Comparison of ENCODE assay signal across 17 cellular contexts in the genomic region with DNA sequence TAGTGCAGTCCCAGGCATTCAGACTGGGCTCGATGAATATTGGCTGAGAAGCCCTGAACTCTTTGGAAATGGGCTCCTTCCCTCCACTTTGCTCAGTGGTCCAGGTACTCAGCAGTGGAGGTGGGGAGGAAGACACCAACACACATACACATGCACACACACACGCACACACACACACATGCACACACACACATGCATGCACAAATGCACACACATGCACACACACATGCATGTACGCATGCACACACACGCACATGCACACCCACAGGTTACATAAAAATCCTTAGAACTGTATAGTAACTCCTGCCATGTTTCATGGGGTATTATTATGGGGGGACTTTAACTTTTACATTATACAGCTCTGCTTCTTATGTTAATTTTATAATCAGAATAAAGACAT. TPM values are rescaled to one million over a fixed set of nuclear protein-coding genes. Genes with fewer than 3 reads are reported as not detected.
DNase-seq lines count a peak whose midpoint lies in the region; ATAC-seq and TF ChIP-seq lines count a peak whose summit lies in the region.
"Had no signal": no experiment of that assay in that cellular context is flagged by ENCODE, and none has a peak within 500 bp of the region (broad histone marks: within the 10 kb centered on the region; RNA-seq: fewer than 3 reads in every experiment).

No MANE protein-coding gene starts in this region.

- ATAC-seq in HG03378 (IDR thresholded peaks at IDR 0.05; ENCODE audit: unreplicated experiment) = no peak
- no peak for ATAC-seq in GM18519 (IDR thresholded peaks at IDR 0.05; ENCODE audit: low FRiP score, unreplicated experiment)
- ATAC-seq in body of pancreas = no peak
- ATAC-seq: GM23338 had no signal

- TF ChIP-seq POLR2A in adrenal gland (IDR thresholded peaks at IDR 0.05) (no peak), body of pancreas (IDR thresholded peaks at IDR 0.05) (no peak)

- H3K27me3 ChIP-seq in adrenal gland (no peaks in the 10 kb centered on the region), dorsolateral prefrontal cortex (no peaks in the 10 kb centered on the region), osteoblast (ENCODE audit: insufficient read depth, low read length) (no peaks in the 10 kb centered on the region), body of pancreas (no peaks in the 10 kb centered on the region)
- H3K27me3 ChIP-seq: SJSA1 had no signal

- H3K79me2 ChIP-seq in osteoblast (ENCODE audit: insufficient read depth, low read length) = peaks cover 30% of the 10 kb centered on the region

- intact Hi-C loops in adrenal gland (cut with DNase I) = no loop called here
- intact Hi-C loops in dorsolateral prefrontal cortex (cut with DNase I) = loop anchor here in 1 of 2 donors (5.0 kb wide), 1 partner anchor 35 kb away; no protein-coding TSS in a partner anchor
- intact Hi-C loops in body of pancreas (cut with DNase I) = no loop called here

- H3K36me3 ChIP-seq in adrenal gland (replicated peaks in 1 of 2) (no peaks in the 10 kb centered on the region), osteoblast (ENCODE audit: insufficient read depth, low read length) (peaks cover 7% of the 10 kb centered on the region), body of pancreas (replicated peaks in 1 of 2; ENCODE audit: insufficient read depth in 1 of 2, low read depth in 2 of 2) (no peaks in the 10 kb centered on the region)

- H3K4me3 ChIP-seq in adrenal gland (no peak overlapping the region), dorsolateral prefrontal cortex (peak overlapping the region in 1 of 59 donors; percentile 21), osteoblast (ENCODE audit: insufficient read depth, low read length) (no peak overlapping the region), body of pancreas (no peak overlapping the region)
- H3K4me3 ChIP-seq: GM23338, SJSA1 had no signal

- peaks cover 10% of the 10 kb centered on the region for H4K20me1 ChIP-seq in osteoblast (ENCODE audit: insufficient read depth, low read length)

- 32 to 63% (median 38%) methylated on average over 4 of the region's 4 CpGs for WGBS in adrenal gland, 4 donors
- WGBS in body of pancreas, 2 donors = 50 to 71% methylated on average over 4 of the region's 4 CpGs

- peaks cover 30 to 43% of the 10 kb centered on the region in 2 donors for H3K4me1 ChIP-seq in adrenal gland (replicated peaks in 1 of 2)
- H3K4me1 ChIP-seq in osteoblast (ENCODE audit: insufficient read depth, low read length) = peaks cover 21% of the 10 kb centered on the region
- H3K4me1 ChIP-seq in body of pancreas = peaks cover 13% of the 10 kb centered on the region

- no peak for DNase-seq in adrenal gland
- DNase-seq in dorsolateral prefrontal cortex = no peak
- DNase-seq in osteoblast (ENCODE audit: insufficient read length, low spot score, missing footprints) = no peak
- no peak for DNase-seq in substantia nigra (lab: John Stamatoyannopoulos, UW)
- no peak for DNase-seq in OCI-M1 (lab: John Stamatoyannopoulos, UW)
- no peak for DNase-seq in body of pancreas
- DNase-seq: Caco-2; CD4-positive, CD25-positive, alpha-beta regulatory T cell; DMS79 treated with DMSO at 0.1 percent for 48 hours; HCEC 1CT; NCI-H1694 treated with DMSO at 0.1 percent for 48 hours; NCI-H2081 treated with DMSO at 0.1 percent for 48 hours; NCI-H2171 treated with DMSO at 0.1 percent for 48 hours had no signal

- H3K27ac ChIP-seq in adrenal gland = peak overlapping the region in 4 of 5 donors; percentile 79 to 96 (median 90)
- H3K27ac ChIP-seq in dorsolateral prefrontal cortex = peak overlapping the region in 53 of 59 donors; percentile 2 to 92 (median 79)
- H3K27ac ChIP-seq in osteoblast (ENCODE audit: low read depth, low read length) = peak overlapping the region; percentile 81
- H3K27ac ChIP-seq in substantia nigra (ENCODE audit: low read depth, low read length, poor library complexity, severe bottlenecking) = peak overlapping the region; percentile 85
- no peak overlapping the region for H3K27ac ChIP-seq in body of pancreas
- H3K27ac ChIP-seq: SJSA1 had no signal

- H3K4me2 ChIP-seq in osteoblast (ENCODE audit: insufficient read depth, low read length) = peak overlapping the region; percentile 16
- H3K4me2 ChIP-seq: GM23338 had no signal

- TF ChIP-seq CTCF in adrenal gland (IDR thresholded peaks at IDR 0.05) = no peak
- no peak for TF ChIP-seq CTCF in dorsolateral prefrontal cortex (IDR thresholded peaks at IDR 0.05 in 54 of 56, conservative IDR thresholded peaks at IDR 0.05 in 2 of 56; ENCODE audit: low read depth in 1 of 56, partially characterized antibody in 56 of 56)
- no peak for TF ChIP-seq CTCF in osteoblast (IDR thresholded peaks at IDR 0.05; ENCODE audit: extremely low read depth, low read depth, low read length)
- no peak for TF ChIP-seq CTCF in body of pancreas (IDR thresholded peaks at IDR 0.05)

- H3K9me3 ChIP-seq in adrenal gland (replicated peaks in 1 of 3) (no peaks in the 10 kb centered on the region), osteoblast (ENCODE audit: low read depth, low read length) (no peaks in the 10 kb centered on the region), body of pancreas (no peaks in the 10 kb centered on the region)
- H3K9me3 ChIP-seq: Caco-2, SJSA1 had no signal

- H2AFZ ChIP-seq in osteoblast (ENCODE audit: low read length) = no peak overlapping the region
- H2AFZ ChIP-seq: GM23338 had no signal

RNA-seq across cellular contexts. Expression of a gene that starts 5.0 kb away (rescaled TPM):
- total RNA-seq in adrenal gland (10 to 100 TPM in 5 of 8 donors, 1 to 10 TPM in 3; 7.7 to 19.5 (median 12.1) TPM), dorsolateral prefrontal cortex (10 to 100 TPM in 104 of 120 experiments, 1 to 10 TPM in 16; 6.7 to 37.6 (median 13.9) TPM), osteoblast (9.4 and 12.3 TPM in 2 replicates), body of pancreas (1 to 10 TPM; 4.7 to 7.3 TPM)
- 10 to 100 TPM in 1 of 3 donors, 1 to 10 TPM in 2; 6.7 to 13.2 (median 8.7) TPM for polyA plus RNA-seq in adrenal gland

Comparison
In these comparisons a context has a peak if more than half of its experiments do, and no peak if none do; other contexts are left out.
1. H3K27ac ChIP-seq: peak in adrenal gland (4 of 5), dorsolateral prefrontal cortex (53 of 59), osteoblast (single experiment) and substantia nigra (single experiment); none in body of pancreas (0 of 4).